ENCODE assay signal across 8 cellular contexts in genomic region chr1:231091853-231092301, GRCh38. TPM values are rescaled to one million over a fixed set of nuclear protein-coding genes. Genes with fewer than 3 reads are reported as not detected.
DNase-seq lines count a peak whose midpoint lies in the region; ATAC-seq and TF ChIP-seq lines count a peak whose summit lies in the region.

No MANE protein-coding gene starts in this region.

- H3K4me3 ChIP-seq in AG10803 (ENCODE audit: low read length) (no peak overlapping the region), mammary epithelial cell (replicated peaks in 1 of 3; ENCODE audit: insufficient read depth in 1 of 3, low read depth in 2 of 3, low read length in 3 of 3) (no peak overlapping the region), neural cell (ENCODE audit: low read length) (no peak overlapping the region), gastroesophageal sphincter (no peak overlapping the region)

- H3K27ac ChIP-seq in mammary epithelial cell (ENCODE audit: insufficient read depth, low read depth, low read length) (no peak overlapping the region), neural cell (ENCODE audit: low read length) (no peak overlapping the region), gastroesophageal sphincter (no peak overlapping the region)

- H3K36me3 ChIP-seq in mammary epithelial cell (ENCODE audit: insufficient read depth, low read length): no peaks in the 10 kb centered on the region
- no peaks in the 10 kb centered on the region for H3K36me3 ChIP-seq in neural cell (ENCODE audit: insufficient read depth, low read length)
- H3K36me3 ChIP-seq in gastroesophageal sphincter: no peaks in the 10 kb centered on the region

- peak; percentile 1 for DNase-seq in AG10803 (ENCODE audit: low read depth)
- DNase-seq in H4 (ENCODE audit: low spot score): peak; percentile 58
- peak; percentile 82 for DNase-seq in SK-MEL-5 (ENCODE audit: low read depth, low spot score)
- peak; percentile 6 for DNase-seq in mammary epithelial cell
- no peak for DNase-seq in anterior cingulate cortex (lab: John Stamatoyannopoulos, UW)

- intact Hi-C loops in mammary epithelial cell (cut with micrococcal nuclease): loop anchor here (5.0 kb wide), 1 partner anchor 295 kb away; no protein-coding TSS in a partner anchor

- dilution Hi-C loops in mammary epithelial cell (cut with HindIII; ENCODE audit: low sequenced_read_pairs): no loop called here

- CTCF ChIA-PET in mammary epithelial cell (lab: Charles Lee; ENCODE audit: low non-redundant PET): no interaction called here

- H3K9ac ChIP-seq in mammary epithelial cell (ENCODE audit: insufficient read depth, low read length) (no peak overlapping the region), neural cell (ENCODE audit: low read length) (no peak overlapping the region)

- H4K20me1 ChIP-seq in mammary epithelial cell (ENCODE audit: insufficient read depth, low read length) (no peaks in the 10 kb centered on the region), neural cell (ENCODE audit: insufficient read depth) (no peaks in the 10 kb centered on the region)

- TF ChIP-seq POLR2A in gastroesophageal sphincter (IDR thresholded peaks at IDR 0.05): no peak

- in situ Hi-C loops in SK-MEL-5 (cut with HindIII; ENCODE audit: low pct_unique_long_range_greater_than_20kb, low sequenced_read_pairs) (no loop called here), mammary epithelial cell (cut with MboI; ENCODE audit: low sequenced_read_pairs in 2 of 2) (no loop called here)

- H3K27me3 ChIP-seq in mammary epithelial cell (ENCODE audit: insufficient read depth, low read length) (peaks cover 2% of the 10 kb centered on the region), neural cell (ENCODE audit: insufficient read depth, low read depth, low read length) (no peaks in the 10 kb centered on the region), gastroesophageal sphincter (peaks cover 38% of the 10 kb centered on the region)

- no peaks in the 10 kb centered on the region for H3F3A ChIP-seq in neural cell (ENCODE audit: insufficient read depth, low read length, poor library complexity, severe bottlenecking)

- H3K4me2 ChIP-seq in mammary epithelial cell (ENCODE audit: insufficient read depth, low read depth, low read length) (no peak overlapping the region), neural cell (ENCODE audit: low read length) (no peak overlapping the region)

- TF ChIP-seq EP300 in neural cell (conservative IDR thresholded peaks at IDR 0.05; ENCODE audit: poor library complexity, severe bottlenecking): no peak
- TF ChIP-seq EP300 in gastroesophageal sphincter (IDR thresholded peaks at IDR 0.05): no peak

- H3K9me3 ChIP-seq in mammary epithelial cell (replicated peaks; ENCODE audit: insufficient read depth, low read length): no peaks in the 10 kb centered on the region
- H3K9me3 ChIP-seq in neural cell (ENCODE audit: low read length): no peaks in the 10 kb centered on the region
- no peaks in the 10 kb centered on the region for H3K9me3 ChIP-seq in gastroesophageal sphincter

- no peaks in the 10 kb centered on the region for H3K79me2 ChIP-seq in mammary epithelial cell (ENCODE audit: insufficient read depth, low read length)
- H3K79me2 ChIP-seq in neural cell (replicated peaks; ENCODE audit: insufficient read depth, low read length): no peaks in the 10 kb centered on the region

- no peaks in the 10 kb centered on the region for H3K9me2 ChIP-seq in neural cell (ENCODE audit: insufficient read depth, low read length)

- H2AFZ ChIP-seq in mammary epithelial cell (ENCODE audit: low read depth, low read length) (no peak overlapping the region), neural cell (ENCODE audit: low read depth, low read length) (no peak overlapping the region)

- TF ChIP-seq CTCF in AG10803 (conservative IDR thresholded peaks at IDR 0.05; ENCODE audit: low read length) (peak; percentile 50), mammary epithelial cell (conservative IDR thresholded peaks at IDR 0.05 in 1 of 2, IDR thresholded peaks at IDR 0.05 in 1 of 2; ENCODE audit: extremely low read depth in 1 of 2, insufficient read depth in 1 of 2, low read depth in 1 of 2, low read length in 2 of 2) (peak; percentile 60 to 72), neural cell (IDR thresholded peaks at IDR 0.05; ENCODE audit: poor library complexity, severe bottlenecking) (peak; percentile 34), gastroesophageal sphincter (IDR thresholded peaks at IDR 0.05) (peak in 1 of 4 experiments; percentile 28)

- H3K4me1 ChIP-seq in mammary epithelial cell (ENCODE audit: insufficient read depth, low read length) (no peaks in the 10 kb centered on the region), gastroesophageal sphincter (peaks cover 0 to 10% (median 3%) of the 10 kb centered on the region in 3 donors)

- no TSS peak for BruUV-seq in mammary epithelial cell (replicated peaks; lab: Mats Ljungman, UMichigan)

- WGBS in mammary epithelial cell (ENCODE audit: low coverage, missing lambda C conversion rate): 59% methylated on average over 12 of the region's 13 CpGs
- WGBS in gastroesophageal sphincter (ENCODE audit: low coverage in 1 of 2), 2 donors: 40 to 74% methylated on average over 1 to 13 of the region's 13 CpGs

- ATAC-seq in gastroesophageal sphincter (no peak), GM21786 (IDR thresholded peaks at IDR 0.05; ENCODE audit: unreplicated experiment) (no peak)

- TF ChIP-seq RAD21 in neural cell (conservative IDR thresholded peaks at IDR 0.05): no peak

TF ChIP-seq in neural cell, 6 proteins besides CTCF, POLR2A, EP300 and RAD21:
- TF ChIP-seq REST (IDR thresholded peaks at IDR 0.05; ENCODE audit: borderline replicate concordance) (no peak), EZH2 (IDR thresholded peaks at IDR 0.05; ENCODE audit: borderline replicate concordance, insufficient read depth, low read length, poor library complexity, severe bottlenecking) (no peak), TAF1 (IDR thresholded peaks at IDR 0.05; ENCODE audit: low read depth) (no peak), POLR2AphosphoS5 (IDR thresholded peaks at IDR 0.05) (no peak), MXI1 (conservative IDR thresholded peaks at IDR 0.05; ENCODE audit: poor library complexity, severe bottlenecking) (no peak), SMC3 (conservative IDR thresholded peaks at IDR 0.05; ENCODE audit: poor library complexity) (no peak)

RNA-seq across cellular contexts. Expression of gene FAM89A, which starts 51.8 kb away (rescaled TPM):
- 24.9 and 32.0 TPM in 2 replicates for total RNA-seq in H4 (2014; rRNA removed; shearing (Covaris generic))
- total RNA-seq in SK-MEL-5 (2014; rRNA removed; shearing (Covaris generic)): 30.7 and 38.7 TPM in 2 replicates
- polyA plus RNA-seq in SK-MEL-5 (2015; cell fraction: cytosol; rRNA removed): 28.1 and 29.6 TPM in 2 replicates
- 4.3 and 7.0 TPM in 2 replicates for polyA plus RNA-seq in SK-MEL-5 (2015; cell fraction: nucleus; rRNA removed)
- total RNA-seq in mammary epithelial cell (10 to 100 TPM in 1 of 2 donors, 1 to 10 TPM in 1; 4.7 to 16.7 TPM), gastroesophageal sphincter (10 to 100 TPM in 1 of 4 donors, 1 to 10 TPM in 3; 2.5 to 11.6 (median 7.7) TPM)
- polyA plus RNA-seq in mammary epithelial cell (15.4 TPM), neural cell (0.20 and 0.32 TPM in 2 replicates)
- polyA minus RNA-seq in mammary epithelial cell (7.9 TPM), neural cell (not detected in 2 replicates)

Comparison
In these comparisons a context has a peak if more than half of its experiments do, and no peak if none do; other contexts are left out.
1. DNase-seq: peak in AG10803 (single experiment), H4 (single experiment), SK-MEL-5 (single experiment) and mammary epithelial cell (single experiment); none in anterior cingulate cortex (0 of 58).